9 cellular contexts compared by ENCODE assay signal in the genomic region with DNA sequence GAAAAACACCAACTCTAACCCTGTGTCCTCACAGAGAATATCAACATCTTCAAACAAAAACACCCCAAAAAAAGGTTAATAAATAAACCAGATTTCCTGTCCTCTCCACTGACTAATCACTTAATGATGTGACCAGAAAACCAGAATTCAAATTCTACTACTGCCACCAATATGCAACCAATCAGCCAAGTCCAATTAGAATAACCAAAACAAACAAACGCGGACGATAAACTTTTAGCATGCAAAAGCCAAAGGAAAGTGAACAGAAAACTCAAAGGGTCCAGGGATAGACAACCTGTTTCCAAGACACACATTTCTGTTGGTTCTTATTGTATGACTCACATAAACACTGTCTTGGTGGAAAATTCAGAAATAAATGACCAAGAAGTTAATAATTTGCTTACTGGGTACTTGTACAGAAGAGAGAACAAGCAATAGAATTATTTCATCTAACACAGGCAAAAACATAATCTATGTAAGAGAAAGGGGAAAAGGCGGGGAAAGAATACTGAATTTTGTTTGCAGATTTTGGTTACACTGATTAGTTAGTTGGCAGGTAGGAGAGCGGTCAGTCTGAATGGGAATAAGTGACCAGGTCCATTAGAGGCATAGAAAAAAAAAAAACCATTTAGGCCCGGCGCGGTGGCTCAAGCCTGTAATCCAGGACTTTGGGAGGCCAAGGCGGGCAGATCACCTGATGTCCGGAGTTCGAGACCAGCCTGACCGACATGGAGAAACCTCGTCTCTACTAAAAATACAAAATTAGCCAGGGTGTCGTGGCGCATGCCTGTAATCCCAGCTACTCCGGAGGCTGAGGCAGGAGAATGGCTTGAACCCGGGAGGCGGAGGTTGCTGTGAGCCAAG. TPM values are rescaled to one million over a fixed set of nuclear protein-coding genes. Genes with fewer than 3 reads are reported as not detected.
DNase-seq lines count a peak whose midpoint lies in the region; ATAC-seq and TF ChIP-seq lines count a peak whose summit lies in the region.
"Had no signal": no experiment of that assay in that cellular context is flagged by ENCODE, and none has a peak within 500 bp of the region (broad histone marks: within the 10 kb centered on the region; RNA-seq: fewer than 3 reads in every experiment).

No MANE protein-coding gene starts in this region.

- peak overlapping the region; percentile 88 for H3K27ac Mint-ChIP-seq in activated T-cell treated with anti-CD3 and anti-CD28 coated beads, Interleukin-2, amount 50 U/mL, for 72 hours

- H3K79me2 ChIP-seq in fibroblast of lung (ENCODE audit: control insufficient read depth, insufficient read depth, low read length): peaks cover 19% of the 10 kb centered on the region

- 96 to 98% (median 97%) methylated on average over 18 of the region's 18 CpGs for WGBS in spleen, 5 donors
- 95 to 97% methylated on average over 18 of the region's 18 CpGs for WGBS in heart right ventricle, 2 donors

- H2AFZ ChIP-seq in fibroblast of lung (ENCODE audit: low read length): no peak overlapping the region

- H4K20me1 ChIP-seq in fibroblast of lung (ENCODE audit: control insufficient read depth, extremely low read depth, insufficient read depth, low read length): peaks cover 2% of the 10 kb centered on the region

- no peak for ATAC-seq in activated T-cell treated with anti-CD3 and anti-CD28 coated beads, Interleukin-2, amount 50 U/mL, for 72 hours (replicated peaks in 1 of 2)
- no peak for ATAC-seq in activated T-cell treated with anti-CD3 and anti-CD28 coated beads, Interleukin-2, amount 50 U/mL, for 4 hours
- no peak for ATAC-seq in HG03342 (IDR thresholded peaks at IDR 0.05; ENCODE audit: unreplicated experiment)
- ATAC-seq in heart right ventricle: no peak

- no peak for TF ChIP-seq POLR2A in spleen (IDR thresholded peaks at IDR 0.05)

- H3K4me3 Mint-ChIP-seq in activated T-cell treated with anti-CD3 and anti-CD28 coated beads, Interleukin-2, amount 50 U/mL, for 72 hours: peak overlapping the region; percentile 67 to 68
- no peak overlapping the region for H3K4me3 Mint-ChIP-seq in activated T-cell treated with anti-CD3 and anti-CD28 coated beads, Interleukin-2, amount 50 U/mL, for 4 hours

- H3K4me3 ChIP-seq in SJSA1 (no peak overlapping the region), fibroblast of lung (replicated peaks in 1 of 4; ENCODE audit: control extremely low read depth in 1 of 4, insufficient read depth in 1 of 4, low read depth in 3 of 4, low read length in 4 of 4) (no peak overlapping the region), spleen (no peak overlapping the region), heart right ventricle (no peak overlapping the region)

- no peak overlapping the region for H3K4me2 ChIP-seq in fibroblast of lung (ENCODE audit: extremely low read depth, insufficient read depth, low read length)

- DNase-seq in activated T-cell treated with anti-CD3 and anti-CD28 coated beads, Interleukin-2, amount 50 U/mL, for 72 hours: no peak
- DNase-seq in activated T-cell treated with anti-CD3 and anti-CD28 coated beads, Interleukin-2, amount 50 U/mL, for 4 hours: no peak
- DNase-seq in SJSA1 (ENCODE audit: low read depth in 1 of 2, low spot score in 2 of 2) (peak in 1 of 2 experiments; percentile 77), fibroblast of lung (ENCODE audit: low read depth in 2 of 2) (peak; percentile 39 to 55), spleen (no peak), SIG-M5 treated with dmso at 0.1 percent for 504 hours (lab: John Stamatoyannopoulos, UW; ENCODE audit: unreplicated experiment) (no peak), heart right ventricle (no peak)
- DNase-seq: NCI-H2227 treated with DMSO at 0.1 percent for 48 hours had no signal

- H3K9me3 Mint-ChIP-seq in activated T-cell treated with anti-CD3 and anti-CD28 coated beads, Interleukin-2, amount 50 U/mL, for 72 hours: no peaks in the 10 kb centered on the region
- no peaks in the 10 kb centered on the region for H3K9me3 Mint-ChIP-seq in activated T-cell treated with anti-CD3 and anti-CD28 coated beads, Interleukin-2, amount 50 U/mL, for 4 hours

- peak overlapping the region; percentile 89 for H3K27ac ChIP-seq in SJSA1
- H3K27ac ChIP-seq in fibroblast of lung (ENCODE audit: insufficient read depth, low read length): no peak overlapping the region
- peak overlapping the region in 6 of 8 donors; percentile 97 to 100 (median 100) for H3K27ac ChIP-seq in spleen
- H3K27ac ChIP-seq in heart right ventricle: no peak overlapping the region

- H3K4me1 ChIP-seq in SJSA1 (replicated peaks) (peaks cover 24% of the 10 kb centered on the region), fibroblast of lung (ENCODE audit: control insufficient read depth, extremely low read depth, insufficient read depth, low read length) (peaks cover 2% of the 10 kb centered on the region), spleen (peaks cover 0 to 12% (median 7%) of the 10 kb centered on the region in 6 donors), heart right ventricle (peaks cover 0 to 10% (median 6%) of the 10 kb centered on the region in 9 donors)

- H3K27me3 ChIP-seq in SJSA1 (replicated peaks): no peaks in the 10 kb centered on the region
- no peaks in the 10 kb centered on the region for H3K27me3 ChIP-seq in fibroblast of lung (ENCODE audit: control insufficient read depth, insufficient read depth, low read length)
- H3K27me3 ChIP-seq in spleen (replicated peaks in 1 of 7): no peaks in the 10 kb centered on the region
- H3K27me3 ChIP-seq in heart right ventricle: no peaks in the 10 kb centered on the region

- no peak for TF ChIP-seq CTCF in fibroblast of lung (conservative IDR thresholded peaks at IDR 0.05 in 1 of 2, IDR thresholded peaks at IDR 0.05 in 1 of 2; ENCODE audit: low read depth in 1 of 2, low read length in 2 of 2)
- no peak for TF ChIP-seq CTCF in spleen (IDR thresholded peaks at IDR 0.05 in 8 of 11, conservative IDR thresholded peaks at IDR 0.05 in 3 of 11)
- no peak for TF ChIP-seq CTCF in heart right ventricle (IDR thresholded peaks at IDR 0.05)

- peaks cover 25% of the 10 kb centered on the region for H3K4me1 Mint-ChIP-seq in activated T-cell treated with anti-CD3 and anti-CD28 coated beads, Interleukin-2, amount 50 U/mL, for 72 hours (ENCODE audit: low read depth)
- H3K4me1 Mint-ChIP-seq in activated T-cell treated with anti-CD3 and anti-CD28 coated beads, Interleukin-2, amount 50 U/mL, for 4 hours (ENCODE audit: low read depth): peaks cover 18% of the 10 kb centered on the region

- H3K9ac ChIP-seq in fibroblast of lung (ENCODE audit: insufficient read depth, low read length): no peak overlapping the region

- H3K27me3 Mint-ChIP-seq in activated T-cell treated with anti-CD3 and anti-CD28 coated beads, Interleukin-2, amount 50 U/mL, for 72 hours (ENCODE audit: low read depth): no peaks in the 10 kb centered on the region
- no peaks in the 10 kb centered on the region for H3K27me3 Mint-ChIP-seq in activated T-cell treated with anti-CD3 and anti-CD28 coated beads, Interleukin-2, amount 50 U/mL, for 4 hours (ENCODE audit: low read depth)

- H3K36me3 ChIP-seq in SJSA1 (peaks cover 8% of the 10 kb centered on the region; the same call in 1 of the 2 replicates), fibroblast of lung (ENCODE audit: control insufficient read depth, insufficient read depth, low read length) (no peaks in the 10 kb centered on the region), spleen (no peaks in the 10 kb centered on the region), heart right ventricle (peaks cover 0 to under 1% (median 0%) of the 10 kb centered on the region in 9 donors)

- no peaks in the 10 kb centered on the region for H3K9me3 ChIP-seq in SJSA1 (replicated peaks)
- H3K9me3 ChIP-seq in fibroblast of lung (ENCODE audit: control insufficient read depth, insufficient read depth, low read depth, low read length): no peaks in the 10 kb centered on the region
- no peaks in the 10 kb centered on the region for H3K9me3 ChIP-seq in spleen
- H3K9me3 ChIP-seq in heart right ventricle: no peaks in the 10 kb centered on the region

- intact Hi-C loops in spleen (cut with DNase I; ENCODE audit: low total_unique reads): no loop called here
- intact Hi-C loops in heart right ventricle (cut with DNase I): loop anchor here in 7 of 10 donors (1.0 to 10.0 kb wide), 12 partner anchors 17 to 1353 kb away; partner anchors contain the start of gene ZNF184 (in 1 of the 7)

- H3K36me3 Mint-ChIP-seq in activated T-cell treated with anti-CD3 and anti-CD28 coated beads, Interleukin-2, amount 50 U/mL, for 72 hours (ENCODE audit: insufficient read depth in 2 of 2): peaks cover 13 to 17% of the 10 kb centered on the region in 2 donors
- H3K36me3 Mint-ChIP-seq in activated T-cell treated with anti-CD3 and anti-CD28 coated beads, Interleukin-2, amount 50 U/mL, for 4 hours (ENCODE audit: insufficient read depth): peaks cover 2% of the 10 kb centered on the region

RNA-seq across cellular contexts. Expression of gene HFE, which starts 34.1 kb away (rescaled TPM):
- total RNA-seq in activated T-cell treated with anti-CD3 and anti-CD28 coated beads, Interleukin-2, amount 50 U/mL, for 72 hours: 1 to 10 TPM; 1.3 to 1.9 TPM
- under 1 TPM in 1 of 3 donors, not detected in 2; 0.28 TPM for total RNA-seq in activated T-cell treated with anti-CD3 and anti-CD28 coated beads, Interleukin-2, amount 50 U/mL, for 4 hours
- 2.6 and 3.5 TPM in 2 replicates for total RNA-seq in SJSA1 (2014; rRNA removed; shearing (Covaris generic))
- total RNA-seq in fibroblast of lung (6.4 and 18.3 TPM in 2 replicates), spleen (10 to 100 TPM; 12.4 to 30.3 (median 19.0) TPM), heart right ventricle (1 to 10 TPM; 2.4 to 7.7 (median 4.7) TPM)
- polyA plus RNA-seq in fibroblast of lung (22.1 and 22.3 TPM in 2 replicates), spleen (1 to 10 TPM; 2.4 to 3.5 (median 2.8) TPM), heart right ventricle (1 to 10 TPM; 1.4 to 2.5 TPM)
- polyA plus RNA-seq in fibroblast of lung (2012): 13.8 and 15.3 TPM in 2 replicates
- polyA minus RNA-seq in fibroblast of lung (ENCODE audit: low replicate concordance): 8.7 and 32.6 TPM in 2 replicates

Comparison
In these comparisons a context has a peak if more than half of its experiments do, and no peak if none do; other contexts are left out.
1. DNase-seq: peak in fibroblast of lung (2 of 2); none in activated T-cell treated with anti-CD3 and anti-CD28 coated beads, Interleukin-2, amount 50 U/mL, for 72 hours (0 of 2), activated T-cell treated with anti-CD3 and anti-CD28 coated beads, Interleukin-2, amount 50 U/mL, for 4 hours (single experiment), spleen (single experiment), SIG-M5 treated with dmso at 0.1 percent for 504 hours (single experiment) and heart right ventricle (0 of 2).
2. H3K27ac ChIP-seq: peak in SJSA1 (single experiment) and spleen (6 of 8); none in fibroblast of lung (single experiment) and heart right ventricle (0 of 10).